19 cellular contexts compared by ENCODE assay signal in genomic region chr15:80485370-80486164, GRCh38.
DNase-seq lines count a peak whose midpoint lies in the region; ATAC-seq, FAIRE-seq and TF ChIP-seq lines count a peak whose summit lies in the region.
"Had no signal": no experiment of that assay in that cellular context is flagged by ENCODE, and none has a peak within 500 bp of the region (broad histone marks: within the 10 kb centered on the region; RNA-seq: fewer than 3 reads in every experiment).

No MANE protein-coding gene starts in this region.

- H3K9me3 ChIP-seq in pancreas = no peaks in the 10 kb centered on the region
- H3K9me3 ChIP-seq: BE2C, colonic mucosa, psoas muscle, spleen, testis had no signal

- no peak for FAIRE-seq in pancreas (lab: Jason Lieb, UNC)
- FAIRE-seq: endometrium had no signal

- no peak for TF ChIP-seq CTCF in GM12865 (IDR thresholded peaks at IDR 0.05; ENCODE audit: insufficient read depth, low read depth, low read length, missing control alignments)
- TF ChIP-seq CTCF in pancreas (IDR thresholded peaks at IDR 0.05) = no peak

- intact Hi-C loops in pancreas (cut with DNase I) = no loop called here

- no peak overlapping the region for H3K4me3 ChIP-seq in GM12865 (ENCODE audit: low read depth, low read length)
- no peak overlapping the region for H3K4me3 ChIP-seq in pancreas
- H3K4me3 ChIP-seq: colonic mucosa, psoas muscle, spleen, testis had no signal

- no peaks in the 10 kb centered on the region for H3K27me3 ChIP-seq in pancreas
- H3K27me3 ChIP-seq: BE2C, colonic mucosa, spleen, testis had no signal

- ATAC-seq in GM21786 (IDR thresholded peaks at IDR 0.05; ENCODE audit: unreplicated experiment) (no peak), pancreas (no peak)
- ATAC-seq: psoas muscle, Right ventricle myocardium inferior had no signal

- no peak overlapping the region for H3K27ac ChIP-seq in pancreas
- H3K27ac ChIP-seq: 22Rv1, colonic mucosa, psoas muscle, spleen, testis had no signal

- DNase-seq in DMS153 (lab: John Stamatoyannopoulos, UW) (peak; percentile 11), DMS153 treated with DMSO at 0.1 percent for 48 hours (lab: John Stamatoyannopoulos, UW; ENCODE audit: unreplicated experiment) (no peak), GM12865 (ENCODE audit: low read depth) (peak; percentile 12), NCI-H69 (lab: John Stamatoyannopoulos, UW) (peak; percentile 82), glomerular visceral epithelial cell (ENCODE audit: extremely low spot score) (peak; percentile 41), pancreas (no peak), retina (no peak)
- DNase-seq: activated CD4-positive, alpha-beta T cell treated with anti-CD3 and anti-CD28 coated beads, Interleukin-2, amount 50 U/mL, for 1 hour; activated naive CD4-positive, alpha-beta T cell treated with anti-CD3 and anti-CD28 coated beads, Interleukin-2, amount 10 ng/mL, durations not matched to agents 7 days and 5 days; activated T-cell treated with anti-CD3 and anti-CD28 coated beads for 4 hours; BE2C; colonic mucosa; psoas muscle; spleen; testis had no signal

- peaks cover 0 to 4% (median 0%) of the 10 kb centered on the region in 3 donors for H3K4me1 ChIP-seq in pancreas
- H3K4me1 ChIP-seq: BE2C, colonic mucosa, psoas muscle had no signal

- 77 to 84% methylated on average over 5 of the region's 5 CpGs for WGBS in pancreas, 2 donors

- no peaks in the 10 kb centered on the region for H3K36me3 ChIP-seq in pancreas
- H3K36me3 ChIP-seq: BE2C, colonic mucosa, spleen had no signal

Comparison
In these comparisons a context has a peak if more than half of its experiments do, and no peak if none do; other contexts are left out.
1. DNase-seq: peak in DMS153 (single experiment), GM12865 (single experiment), NCI-H69 (single experiment) and glomerular visceral epithelial cell (single experiment); none in DMS153 treated with DMSO at 0.1 percent for 48 hours (single experiment), pancreas (0 of 6) and retina (single experiment).